In genomic region chr4:2354760-2355159, GRCh38 we compare ENCODE assay signal across 17 cellular contexts.
A peak's percentile ranks its signal among the peaks of the same experiment; 100 is the strongest.
DNase-seq lines count a peak whose midpoint lies in the region; ATAC-seq, FAIRE-seq and TF ChIP-seq lines count a peak whose summit lies in the region.
"Had no signal": no experiment of that assay in that cellular context is flagged by ENCODE, and none has a peak within 500 bp of the region (broad histone marks: within the 10 kb centered on the region; RNA-seq: fewer than 3 reads in every experiment).

No MANE protein-coding gene starts in this region.

- H3K27ac ChIP-seq in BLaER1 (no peak overlapping the region), sigmoid colon (no peak overlapping the region)
- H3K27ac ChIP-seq: ascending aorta, left lung, testis had no signal

- no peak for TF ChIP-seq POLR2A in sigmoid colon (IDR thresholded peaks at IDR 0.05)

- H3K4me3 ChIP-seq in BLaER1 (no peak overlapping the region), sigmoid colon (no peak overlapping the region)
- H3K4me3 ChIP-seq: ascending aorta, left lung, testis had no signal

- no peak overlapping the region for H3K9ac ChIP-seq in BLaER1

- no peak for TF ChIP-seq CTCF in chondrocyte (IDR thresholded peaks at IDR 0.05)
- TF ChIP-seq CTCF in sigmoid colon (IDR thresholded peaks at IDR 0.05) = no peak
- TF ChIP-seq CTCF in D721Med (IDR thresholded peaks at IDR 0.05; ENCODE audit: insufficient read depth, missing control alignments) = no peak

- no peak for FAIRE-seq in D721Med (lab: Jason Lieb, UNC)
- FAIRE-seq: HTR-8/SVneo had no signal

- no peaks in the 10 kb centered on the region for H3K9me3 ChIP-seq in BLaER1
- H3K9me3 ChIP-seq in sigmoid colon = no peaks in the 10 kb centered on the region
- H3K9me3 ChIP-seq: ascending aorta, left lung, testis had no signal

- H3K27ac Mint-ChIP-seq in chondrocyte (ENCODE audit: unreplicated experiment) = no peak overlapping the region
- H3K27ac Mint-ChIP-seq: activated T-helper 17 cell treated with anti-CD3 and anti-CD28 coated beads, Interleukin-2, amount 50 U/mL, for 72 hours; progenitor cell of endocrine pancreas had no signal

- no peak overlapping the region for H3K4me3 Mint-ChIP-seq in chondrocyte (ENCODE audit: unreplicated experiment)
- H3K4me3 Mint-ChIP-seq: activated T-helper 17 cell treated with anti-CD3 and anti-CD28 coated beads, Interleukin-2, amount 50 U/mL, for 72 hours had no signal

- ATAC-seq in GM19455 (IDR thresholded peaks at IDR 0.05; ENCODE audit: unreplicated experiment) = no peak
- no peak for ATAC-seq in HG03097 (IDR thresholded peaks at IDR 0.05; ENCODE audit: low FRiP score, unreplicated experiment)
- ATAC-seq in HG03108 (IDR thresholded peaks at IDR 0.05; ENCODE audit: unreplicated experiment) = no peak
- ATAC-seq: activated T-helper 17 cell treated with anti-CD3 and anti-CD28 coated beads, Interleukin-2, amount 50 U/mL, for 72 hours had no signal

- no peaks in the 10 kb centered on the region for H3K36me3 ChIP-seq in BLaER1
- H3K36me3 ChIP-seq in sigmoid colon = no peaks in the 10 kb centered on the region
- H3K36me3 ChIP-seq: ascending aorta, left lung had no signal

- WGBS in sigmoid colon, 2 donors = 67 to 86% methylated on average over 9 of the region's 9 CpGs

- no peaks in the 10 kb centered on the region for H3K36me3 Mint-ChIP-seq in chondrocyte (ENCODE audit: low read depth)

- H4K20me1 ChIP-seq in BLaER1 = no peaks in the 10 kb centered on the region

- no peak for TF ChIP-seq EP300 in sigmoid colon (IDR thresholded peaks at IDR 0.05)

- intact Hi-C loops in sigmoid colon (cut with DNase I) = no loop called here

- peak overlapping the region; percentile 74 for H3K4me2 ChIP-seq in BLaER1

- H3K27me3 Mint-ChIP-seq in chondrocyte (ENCODE audit: low read depth) = peaks cover 6% of the 10 kb centered on the region
- H3K27me3 Mint-ChIP-seq: activated T-helper 17 cell treated with anti-CD3 and anti-CD28 coated beads, Interleukin-2, amount 50 U/mL, for 72 hours; progenitor cell of endocrine pancreas had no signal

- no peaks in the 10 kb centered on the region for H3K9me3 Mint-ChIP-seq in chondrocyte (ENCODE audit: low read depth)
- H3K9me3 Mint-ChIP-seq: activated T-helper 17 cell treated with anti-CD3 and anti-CD28 coated beads, Interleukin-2, amount 50 U/mL, for 72 hours had no signal

- DNase-seq in GDM1 (lab: John Stamatoyannopoulos, UW) (peak; percentile 65), chondrocyte (ENCODE audit: low spot score) (peak; percentile 70), sigmoid colon (peak; percentile 46), D721Med (ENCODE audit: insufficient read length, low spot score) (no peak)
- DNase-seq: activated CD4-positive, alpha-beta T cell treated with anti-CD3 and anti-CD28 coated beads for 48 hours; NCI-H2029; OCI-M1; testis had no signal

- peaks cover 46% of the 10 kb centered on the region for H3K4me1 ChIP-seq in BLaER1
- H3K4me1 ChIP-seq in sigmoid colon = no peaks in the 10 kb centered on the region
- H3K4me1 ChIP-seq: left lung had no signal

- no peaks in the 10 kb centered on the region for H3K27me3 ChIP-seq in BLaER1
- H3K27me3 ChIP-seq in sigmoid colon = no peaks in the 10 kb centered on the region
- H3K27me3 ChIP-seq: ascending aorta, left lung, testis had no signal

- no peaks in the 10 kb centered on the region for H3K4me1 Mint-ChIP-seq in chondrocyte (ENCODE audit: low read depth)
- H3K4me1 Mint-ChIP-seq: activated T-helper 17 cell treated with anti-CD3 and anti-CD28 coated beads, Interleukin-2, amount 50 U/mL, for 72 hours had no signal
